ENCODE assay signal across 10 cellular contexts in genomic region chr10:121696854-121697253, GRCh38.
DNase-seq lines count a peak whose midpoint lies in the region; ATAC-seq, FAIRE-seq and TF ChIP-seq lines count a peak whose summit lies in the region.
"Had no signal": no experiment of that assay in that cellular context is flagged by ENCODE, and none has a peak within 500 bp of the region (broad histone marks: within the 10 kb centered on the region; RNA-seq: fewer than 3 reads in every experiment).

No MANE protein-coding gene starts in this region.

- WGBS in spleen, 5 donors = 67 to 81% (median 76%) methylated on average over 3 of the region's 3 CpGs
- 75 to 83% methylated on average over 3 of the region's 3 CpGs for WGBS in heart right ventricle, 2 donors

- CTCF ChIA-PET in endothelial cell of umbilical vein (lab: Charles Lee) = interaction anchor here (0.7 to 0.8 kb wide), 3 partner anchors 13 to 748 kb away, joined by 3 read pairs; no protein-coding TSS in a partner anchor

- H2AFZ ChIP-seq in MM.1S (ENCODE audit: low read length) (no peak overlapping the region), endothelial cell of umbilical vein (ENCODE audit: low read depth, low read length) (no peak overlapping the region)

- TF ChIP-seq POLR2A in endothelial cell of umbilical vein (IDR thresholded peaks at IDR 0.05; ENCODE audit: low read depth, low read length) (no peak), spleen (IDR thresholded peaks at IDR 0.05) (no peak)

- H3K27ac ChIP-seq in MM.1S (ENCODE audit: low read length) = no peak overlapping the region
- H3K27ac ChIP-seq in endothelial cell of umbilical vein (ENCODE audit: insufficient read depth, low read depth, low read length) = no peak overlapping the region
- no peak overlapping the region for H3K27ac ChIP-seq in spleen
- no peak overlapping the region for H3K27ac ChIP-seq in heart right ventricle

- H3K4me2 ChIP-seq in MM.1S (ENCODE audit: low read depth, low read length) = no peak overlapping the region
- H3K4me2 ChIP-seq in endothelial cell of umbilical vein (ENCODE audit: insufficient read depth, low read length) = no peak overlapping the region

- ATAC-seq in heart right ventricle = no peak
- ATAC-seq in GM21515 (IDR thresholded peaks at IDR 0.05; ENCODE audit: unreplicated experiment) = no peak
- ATAC-seq: CD8-positive, alpha-beta T cell had no signal

- no peaks in the 10 kb centered on the region for H3K9me2 ChIP-seq in MM.1S (replicated peaks; ENCODE audit: insufficient read depth, low read length)

- H3K4me3 ChIP-seq in MM.1S (ENCODE audit: low read length) (no peak overlapping the region), endothelial cell of umbilical vein (replicated peaks in 1 of 3; ENCODE audit: insufficient read depth in 1 of 3, low read depth in 1 of 3, low read length in 3 of 3) (no peak overlapping the region), spleen (no peak overlapping the region), heart right ventricle (no peak overlapping the region)

- H3K4me1 ChIP-seq in MM.1S (ENCODE audit: low read length) (no peaks in the 10 kb centered on the region), endothelial cell of umbilical vein (ENCODE audit: control insufficient read depth, extremely low read depth, insufficient read depth, low read length) (no peaks in the 10 kb centered on the region), spleen (no peaks in the 10 kb centered on the region), heart right ventricle (no peaks in the 10 kb centered on the region)

- H4K20me1 ChIP-seq in MM.1S (ENCODE audit: insufficient read depth, low read length) (no peaks in the 10 kb centered on the region), endothelial cell of umbilical vein (replicated peaks; ENCODE audit: control insufficient read depth, extremely low read depth, insufficient read depth, low read length) (no peaks in the 10 kb centered on the region)

- TF ChIP-seq CTCF in MM.1S (IDR thresholded peaks at IDR 0.05; ENCODE audit: low read length) = peak; percentile 39
- peak; percentile 30 to 32 for TF ChIP-seq CTCF in endothelial cell of umbilical vein (IDR thresholded peaks at IDR 0.05; ENCODE audit: extremely low read depth in 1 of 2, insufficient read depth in 1 of 2, low read depth in 1 of 2, low read length in 2 of 2)
- TF ChIP-seq CTCF in spleen (IDR thresholded peaks at IDR 0.05 in 8 of 11, conservative IDR thresholded peaks at IDR 0.05 in 3 of 11) = peak in 6 of 11 experiments; percentile 6 to 46 (median 29)
- TF ChIP-seq CTCF in heart right ventricle (IDR thresholded peaks at IDR 0.05) = peak in 4 of 9 donors; percentile 25 to 47 (median 36)

- H3K9me3 ChIP-seq in MM.1S (replicated peaks; ENCODE audit: insufficient read depth, low read length) (no peaks in the 10 kb centered on the region), endothelial cell of umbilical vein (replicated peaks; ENCODE audit: control insufficient read depth, insufficient read depth, low read length) (no peaks in the 10 kb centered on the region), spleen (peaks cover 0 to 18% (median 7%) of the 10 kb centered on the region in 8 donors), heart right ventricle (peaks cover 0 to 10% (median 0%) of the 10 kb centered on the region in 11 donors)

- dilution Hi-C loops in endothelial cell of umbilical vein (cut with MboI; ENCODE audit: extremely low pct_ligation_motif_present, low sequenced_read_pairs) = no loop called here

- DNase-seq in NCI-H748 (lab: John Stamatoyannopoulos, UW; ENCODE audit: unreplicated experiment) (peak; percentile 31), NCI-H748 treated with DMSO at 0.1 percent for 48 hours (lab: John Stamatoyannopoulos, UW) (no peak), MM.1S (peak; percentile 28), endothelial cell of umbilical vein (ENCODE audit: low read depth, low spot score) (peak; percentile 7), spleen (no peak), 8988T (no peak), heart right ventricle (no peak)

- FAIRE-seq in endothelial cell of umbilical vein (lab: Jason Lieb, UNC) = no peak
- FAIRE-seq: islet of Langerhans had no signal

- H3K79me2 ChIP-seq in MM.1S (ENCODE audit: low read length) (no peaks in the 10 kb centered on the region), endothelial cell of umbilical vein (ENCODE audit: control insufficient read depth, insufficient read depth, low read length) (no peaks in the 10 kb centered on the region)

- intact Hi-C loops in endothelial cell of umbilical vein (cut with micrococcal nuclease) = loop anchor here (1.0 kb wide), 1 partner anchor 748 kb away; no protein-coding TSS in a partner anchor
- intact Hi-C loops in spleen (cut with DNase I; ENCODE audit: low total_unique reads) = no loop called here
- intact Hi-C loops in heart right ventricle (cut with DNase I) = no loop called here

- no peaks in the 10 kb centered on the region for H3K9me1 ChIP-seq in endothelial cell of umbilical vein (replicated peaks; ENCODE audit: control insufficient read depth, extremely low read depth, insufficient read depth, low read length)

- no TSS peak for BruUV-seq in endothelial cell of umbilical vein (replicated peaks; lab: Mats Ljungman, UMichigan)

- no peaks in the 10 kb centered on the region for H3F3A ChIP-seq in MM.1S (ENCODE audit: insufficient read depth, low read length)

- H3K36me3 ChIP-seq in MM.1S (replicated peaks; ENCODE audit: insufficient read depth, low read length) = no peaks in the 10 kb centered on the region
- H3K36me3 ChIP-seq in endothelial cell of umbilical vein (ENCODE audit: control insufficient read depth in 2 of 2, extremely low read depth in 1 of 2, insufficient read depth in 2 of 2, low read length in 2 of 2) = no peaks in the 10 kb centered on the region
- no peaks in the 10 kb centered on the region for H3K36me3 ChIP-seq in spleen
- H3K36me3 ChIP-seq in heart right ventricle = no peaks in the 10 kb centered on the region

- no peak overlapping the region for H3K9ac ChIP-seq in MM.1S (ENCODE audit: low read length)
- H3K9ac ChIP-seq in endothelial cell of umbilical vein (replicated peaks; ENCODE audit: extremely low read depth, insufficient read depth, low read length) = no peak overlapping the region

- POLR2A ChIA-PET in endothelial cell of umbilical vein (lab: Charles Lee) = no interaction called here

- H3K27me3 ChIP-seq in MM.1S (replicated peaks; ENCODE audit: insufficient read depth, low read length) = no peaks in the 10 kb centered on the region
- H3K27me3 ChIP-seq in endothelial cell of umbilical vein (ENCODE audit: control insufficient read depth in 2 of 2, insufficient read depth in 2 of 2, low read length in 2 of 2) = no peaks in the 10 kb centered on the region
- H3K27me3 ChIP-seq in spleen (replicated peaks in 1 of 7) = peaks cover 0 to 6% (median 0%) of the 10 kb centered on the region in 7 donors
- peaks cover 0 to 59% (median 18%) of the 10 kb centered on the region in 7 donors for H3K27me3 ChIP-seq in heart right ventricle

TF ChIP-seq in endothelial cell of umbilical vein, 7 proteins besides CTCF, POLR2A, EP300 and RAD21:
- TF ChIP-seq MYC (IDR thresholded peaks at IDR 0.05; ENCODE audit: low read depth, low read length) (no peak), POLR2AphosphoS5 (IDR thresholded peaks at IDR 0.05; ENCODE audit: insufficient read depth, low read depth, low read length) (no peak), GATA2 (IDR thresholded peaks at IDR 0.05; ENCODE audit: insufficient read depth, insufficient read length, low read depth, low read length) (no peak), JUN (IDR thresholded peaks at IDR 0.05; ENCODE audit: borderline replicate concordance, insufficient read depth, insufficient read length, low read depth) (no peak), EZH2 (IDR thresholded peaks at IDR 0.05; ENCODE audit: borderline replicate concordance, low read depth, low read length, severe bottlenecking) (no peak), FOS (IDR thresholded peaks at IDR 0.05; ENCODE audit: borderline replicate concordance, insufficient read depth, low read length) (no peak), MAX (IDR thresholded peaks at IDR 0.05; ENCODE audit: insufficient read depth, insufficient read length) (no peak)

Comparison
In these comparisons a context has a peak if more than half of its experiments do, and no peak if none do; other contexts are left out.
1. DNase-seq: peak in NCI-H748 (single experiment), MM.1S (single experiment) and endothelial cell of umbilical vein (single experiment); none in NCI-H748 treated with DMSO at 0.1 percent for 48 hours (single experiment), spleen (single experiment), 8988T (single experiment) and heart right ventricle (0 of 2).